Comparison of ENCODE assay signal across 12 cellular contexts in the genomic region with DNA sequence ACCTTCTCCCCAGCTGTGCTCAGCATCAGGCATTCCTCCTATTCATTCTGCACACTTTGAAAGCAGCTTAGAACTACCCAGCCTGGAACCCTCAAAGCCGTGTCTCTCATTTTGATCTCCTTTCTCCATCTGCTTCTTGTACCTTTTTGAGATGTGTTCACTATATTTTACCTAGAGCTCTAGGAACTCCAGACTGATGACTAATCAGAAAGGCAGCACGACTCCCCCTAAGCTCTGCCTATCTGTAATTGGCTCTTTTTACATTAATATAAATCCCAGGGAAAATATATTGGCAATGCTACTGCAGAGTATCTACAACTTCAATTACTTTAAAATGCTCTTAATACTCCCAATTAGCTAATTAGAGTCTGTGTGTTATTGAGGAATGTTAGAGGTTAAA.
DNase-seq lines count a peak whose midpoint lies in the region; ATAC-seq, FAIRE-seq and TF ChIP-seq lines count a peak whose summit lies in the region.
"Had no signal": no experiment of that assay in that cellular context is flagged by ENCODE, and none has a peak within 500 bp of the region (broad histone marks: within the 10 kb centered on the region; RNA-seq: fewer than 3 reads in every experiment).

No MANE protein-coding gene starts in this region.

- H3K27ac ChIP-seq in hepatocyte, result no peak overlapping the region
- H3K27ac ChIP-seq: C4-2B had no signal

- H3K4me1 ChIP-seq in hepatocyte (ENCODE audit: insufficient read depth), result no peaks in the 10 kb centered on the region

- H3K4me3 ChIP-seq in kidney epithelial cell (ENCODE audit: low read depth, low read length), result no peak overlapping the region
- no peak overlapping the region for H3K4me3 ChIP-seq in hepatocyte

- no peaks in the 10 kb centered on the region for H3K9me2 ChIP-seq in hepatocyte (replicated peaks; ENCODE audit: insufficient read depth)

- no peaks in the 10 kb centered on the region for H4K20me1 ChIP-seq in hepatocyte (ENCODE audit: insufficient read depth, poor library complexity, severe bottlenecking)

- TF ChIP-seq POLR2A in H54 (IDR thresholded peaks at IDR 0.05; ENCODE audit: low read depth, low read length), result no peak

- no peaks in the 10 kb centered on the region for H3K9me3 ChIP-seq in hepatocyte (ENCODE audit: low read depth)

- H3K27me3 ChIP-seq in kidney epithelial cell (ENCODE audit: control insufficient read depth, insufficient read depth, low read length) (no peaks in the 10 kb centered on the region), hepatocyte (no peaks in the 10 kb centered on the region)

- DNase-seq in H54 (ENCODE audit: insufficient read length, low spot score) (peak; percentile 4), NCI-H226 (peak; percentile 62), kidney epithelial cell (ENCODE audit: low read depth) (peak; percentile 1), urothelium cell line (ENCODE audit: low spot score) (peak; percentile 49), 8988T (no peak), hepatocyte (ENCODE audit: low spot score) (no peak)
- DNase-seq: CD4-positive, alpha-beta memory T cell had no signal

- TF ChIP-seq CTCF in kidney epithelial cell (IDR thresholded peaks at IDR 0.05; ENCODE audit: insufficient read depth, low read length, poor library complexity, severe bottlenecking) (no peak), hepatocyte (IDR thresholded peaks at IDR 0.05; ENCODE audit: poor library complexity) (no peak)

- no peak overlapping the region for H3K4me2 ChIP-seq in hepatocyte

- FAIRE-seq in H54 (lab: Jason Lieb, UNC), result no peak
- FAIRE-seq in urothelium cell line (lab: Jason Lieb, UNC), result no peak
- FAIRE-seq: A204.1, D721Med, HepG2 had no signal

- no peak overlapping the region for H2AFZ ChIP-seq in hepatocyte

- H3K79me2 ChIP-seq in hepatocyte, result no peaks in the 10 kb centered on the region

- no peaks in the 10 kb centered on the region for H3K36me3 ChIP-seq in kidney epithelial cell (ENCODE audit: control insufficient read depth, insufficient read depth, low read length)
- no peaks in the 10 kb centered on the region for H3K36me3 ChIP-seq in hepatocyte (replicated peaks; ENCODE audit: insufficient read depth, low read depth)

- no peak for ATAC-seq in GM18870 (IDR thresholded peaks at IDR 0.05; ENCODE audit: unreplicated experiment)
- ATAC-seq: HepG2 had no signal

- WGBS in hepatocyte (ENCODE audit: low lambda C conversion rate, missing lambda C conversion rate), result 37% methylated on average over 2 of the region's 2 CpGs

Comparison
In these comparisons a context has a peak if more than half of its experiments do, and no peak if none do; other contexts are left out.
1. DNase-seq: peak in H54 (single experiment), NCI-H226 (single experiment), kidney epithelial cell (single experiment) and urothelium cell line (single experiment); none in 8988T (single experiment) and hepatocyte (single experiment).